ENCODE assay signal across 8 cellular contexts in the genomic region with DNA sequence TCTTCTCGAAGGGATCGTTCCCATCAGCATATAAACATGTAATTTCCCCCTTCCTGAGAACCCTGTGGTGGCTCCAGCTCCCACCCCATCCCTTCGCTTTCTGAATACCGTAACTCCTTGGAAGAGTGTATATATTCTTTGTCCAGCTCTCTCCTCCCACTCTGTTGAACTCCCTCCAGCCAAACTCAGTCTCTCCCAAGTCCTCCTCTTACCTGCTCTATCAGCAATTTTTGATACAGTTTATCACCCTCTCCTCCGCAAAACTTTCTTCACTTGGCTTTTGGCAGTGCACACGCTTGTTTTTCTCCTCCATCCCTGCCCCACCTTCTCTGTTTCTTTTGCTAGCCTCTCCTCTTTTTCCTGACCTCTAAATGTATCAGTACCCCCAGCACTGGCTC.
DNase-seq lines count a peak whose midpoint lies in the region; ATAC-seq and TF ChIP-seq lines count a peak whose summit lies in the region.

No MANE protein-coding gene starts in this region.

- peak overlapping the region; percentile 90 to 100 (median 97) for H3K4me3 Mint-ChIP-seq in naive thymus-derived CD8-positive, alpha-beta T cell

- no peaks in the 10 kb centered on the region for H3K9me2 ChIP-seq in MM.1S (replicated peaks; ENCODE audit: insufficient read depth, low read length)

- no peaks in the 10 kb centered on the region for H4K20me1 ChIP-seq in MM.1S (ENCODE audit: insufficient read depth, low read length)

- no peaks in the 10 kb centered on the region for H3K36me3 Mint-ChIP-seq in naive thymus-derived CD8-positive, alpha-beta T cell

- peaks cover 30% of the 10 kb centered on the region for H3F3A ChIP-seq in MM.1S (ENCODE audit: insufficient read depth, low read length)

- H3K4me1 ChIP-seq in MM.1S (ENCODE audit: low read length) (peaks cover 35% of the 10 kb centered on the region), duodenal mucosa (ENCODE audit: control insufficient read depth in 1 of 2, insufficient read depth in 2 of 2, low read length in 2 of 2) (peaks cover 28 to 30% of the 10 kb centered on the region in 2 donors)

- H3K9ac ChIP-seq in MM.1S (ENCODE audit: low read length) (peak overlapping the region; percentile 48; the same call in 1 of the 2 replicates), duodenal mucosa (ENCODE audit: low read depth in 1 of 2, low read length in 2 of 2) (peak overlapping the region; percentile 55 to 82)

- peak overlapping the region; percentile 93 to 100 (median 99) for H3K27ac Mint-ChIP-seq in naive thymus-derived CD8-positive, alpha-beta T cell

- TF ChIP-seq CTCF in AG10803 (conservative IDR thresholded peaks at IDR 0.05; ENCODE audit: low read length) (no peak), MM.1S (IDR thresholded peaks at IDR 0.05; ENCODE audit: low read length) (no peak)

- H3K4me3 ChIP-seq in AG10803 (ENCODE audit: low read length) (peak overlapping the region; percentile 85), MM.1S (ENCODE audit: low read length) (peak overlapping the region; percentile 57), duodenal mucosa (ENCODE audit: low read depth in 1 of 2, low read length in 2 of 2) (peak overlapping the region; percentile 74 to 87)

- DNase-seq in AG10803 (ENCODE audit: low read depth) (no peak), MM.1S (no peak), DMS 273 (lab: John Stamatoyannopoulos, UW; ENCODE audit: unreplicated experiment) (no peak), NCI-H1694 (lab: John Stamatoyannopoulos, UW) (no peak), MV-4-11 (lab: John Stamatoyannopoulos, UW) (no peak)
- no peak for DNase-seq in naive thymus-derived CD8-positive, alpha-beta T cell

- no peak for ATAC-seq in naive thymus-derived CD8-positive, alpha-beta T cell
- ATAC-seq in GM21737 (IDR thresholded peaks at IDR 0.05; ENCODE audit: unreplicated experiment) = no peak

- H3K79me2 ChIP-seq in MM.1S (ENCODE audit: low read length) = no peaks in the 10 kb centered on the region

- peaks cover 28 to 55% (median 51%) of the 10 kb centered on the region in 4 donors for H3K4me1 Mint-ChIP-seq in naive thymus-derived CD8-positive, alpha-beta T cell

- H3K36me3 ChIP-seq in MM.1S (replicated peaks; ENCODE audit: insufficient read depth, low read length) = no peaks in the 10 kb centered on the region
- no peaks in the 10 kb centered on the region for H3K36me3 ChIP-seq in duodenal mucosa (ENCODE audit: control insufficient read depth in 1 of 2, insufficient read depth in 2 of 2, low read length in 2 of 2)

- no peaks in the 10 kb centered on the region for H3K27me3 ChIP-seq in MM.1S (replicated peaks; ENCODE audit: insufficient read depth, low read length)
- no peaks in the 10 kb centered on the region for H3K27me3 ChIP-seq in duodenal mucosa (ENCODE audit: control insufficient read depth in 1 of 2, insufficient read depth in 2 of 2, low read length in 2 of 2)

- POLR2A ChIA-PET in naive thymus-derived CD8-positive, alpha-beta T cell (lab: Charles Lee) = interaction anchor here (1.0 kb wide), 1 partner anchor 1043 kb away, joined by 3 read pairs; a partner anchor contains a TSS

- H3K27me3 Mint-ChIP-seq in naive thymus-derived CD8-positive, alpha-beta T cell = peaks cover 0 to 4% (median 0%) of the 10 kb centered on the region in 5 donors

- H2AFZ ChIP-seq in MM.1S (ENCODE audit: low read length) = peak overlapping the region; percentile 62

- H3K9me3 Mint-ChIP-seq in naive thymus-derived CD8-positive, alpha-beta T cell = no peaks in the 10 kb centered on the region

- peak overlapping the region; percentile 75 for H3K4me2 ChIP-seq in MM.1S (ENCODE audit: low read depth, low read length)

- H3K9me3 ChIP-seq in MM.1S (replicated peaks; ENCODE audit: insufficient read depth, low read length) = no peaks in the 10 kb centered on the region
- H3K9me3 ChIP-seq in duodenal mucosa (ENCODE audit: control insufficient read depth in 1 of 2, low read length in 2 of 2) = no peaks in the 10 kb centered on the region

- H3K27ac ChIP-seq in MM.1S (ENCODE audit: low read length) (peak overlapping the region; percentile 14; the same call in 1 of the 2 replicates), duodenal mucosa (ENCODE audit: low read depth, low read length) (no peak overlapping the region)
